20 cellular contexts compared by ENCODE assay signal in genomic region chr20:60297649-60298048, GRCh38.
A peak's percentile ranks its signal among the peaks of the same experiment; 100 is the strongest.
DNase-seq lines count a peak whose midpoint lies in the region; ATAC-seq and TF ChIP-seq lines count a peak whose summit lies in the region.
"Had no signal": no experiment of that assay in that cellular context is flagged by ENCODE, and none has a peak within 500 bp of the region (broad histone marks: within the 10 kb centered on the region; RNA-seq: fewer than 3 reads in every experiment).

No MANE protein-coding gene starts in this region.

- no peak for TF ChIP-seq CTCF in MCF 10A (IDR thresholded peaks at IDR 0.05; ENCODE audit: unreplicated experiment)
- TF ChIP-seq CTCF in VCaP (conservative IDR thresholded peaks at IDR 0.05), result no peak
- no peak for TF ChIP-seq CTCF in neutrophil (IDR thresholded peaks at IDR 0.05)

- no peak overlapping the region for H3K27ac Mint-ChIP-seq in MCF 10A (ENCODE audit: low read depth, unreplicated experiment)
- no peak overlapping the region for H3K27ac Mint-ChIP-seq in CD8-positive, alpha-beta memory T cell
- H3K27ac Mint-ChIP-seq: B cell; GM23338; T-helper 1 cell treated with Interleukin-12 subunit alpha and Interleukin-12 subunit beta and Interleukin-4 antibody, amounts not matched to agents 30 μg/mL and 1 μg/mL, for 36 hours had no signal

- peaks cover 55 to 78% of the 10 kb centered on the region in 2 experiments for H3K4me1 ChIP-seq in neutrophil (ENCODE audit: control insufficient read depth in 1 of 2, insufficient read depth in 1 of 2, low read depth in 1 of 2, low read length in 1 of 2)
- no peaks in the 10 kb centered on the region for H3K4me1 ChIP-seq in CD8-positive, alpha-beta memory T cell (ENCODE audit: insufficient read depth, low read length)
- H3K4me1 ChIP-seq: A549, HAP-1, Peyer's patch had no signal

- peaks cover 8% of the 10 kb centered on the region for H3K9me3 Mint-ChIP-seq in MCF 10A (ENCODE audit: unreplicated experiment)
- H3K9me3 Mint-ChIP-seq in CD8-positive, alpha-beta memory T cell, result no peaks in the 10 kb centered on the region

- POLR2A ChIA-PET in MCF 10A (lab: Yijun Ruan, JAX), result interaction anchor here (1.2 kb wide), 1 partner anchor 284 kb away, joined by 3 read pairs; no protein-coding TSS in a partner anchor
- POLR2A ChIA-PET in CD8-positive, alpha-beta memory T cell (lab: Charles Lee), result no interaction called here

- H3K27me3 Mint-ChIP-seq in MCF 10A (ENCODE audit: insufficient read depth, unreplicated experiment), result no peaks in the 10 kb centered on the region
- no peaks in the 10 kb centered on the region for H3K27me3 Mint-ChIP-seq in CD8-positive, alpha-beta memory T cell
- H3K27me3 Mint-ChIP-seq: B cell had no signal

- DNase-seq in T47D (ENCODE audit: low read depth in 1 of 2, low spot score in 1 of 2) (peak; percentile 23 to 64), MCF 10A (ENCODE audit: unreplicated experiment) (no peak), EL (no peak)
- DNase-seq in CD8-positive, alpha-beta memory T cell, result no peak
- DNase-seq: KG1, NCI-H1694 treated with DMSO at 0.1 percent for 48 hours, NCI-H2107, NCI-H2227 treated with DMSO at 0.1 percent for 48 hours, NCI-H510A, NCI-H774, Peyer's patch had no signal

- CTCF ChIA-PET in MCF 10A (lab: Yijun Ruan, JAX), result interaction anchor here (0.7 to 1.1 kb wide), 2 partner anchors 86 to 1696 kb away, joined by 3 read pairs; no protein-coding TSS in a partner anchor
- CTCF ChIA-PET in CD8-positive, alpha-beta memory T cell (lab: Charles Lee), result no interaction called here

- ATAC-seq in HG03280 (IDR thresholded peaks at IDR 0.05; ENCODE audit: unreplicated experiment), result no peak
- ATAC-seq: A549, GM12878, GM23338 had no signal

- H3K27ac ChIP-seq in VCaP (peak overlapping the region; percentile 93), neutrophil (peak overlapping the region; percentile 80)
- no peak overlapping the region for H3K27ac ChIP-seq in CD8-positive, alpha-beta memory T cell (ENCODE audit: low read depth, low read length)
- H3K27ac ChIP-seq: A549, Peyer's patch had no signal

- intact Hi-C loops in MCF 10A (cut with micrococcal nuclease), result no loop called here

- H3K4me1 Mint-ChIP-seq in MCF 10A (ENCODE audit: insufficient read depth, unreplicated experiment), result peaks cover 8% of the 10 kb centered on the region
- H3K4me1 Mint-ChIP-seq in CD8-positive, alpha-beta memory T cell, result peaks cover 0 to 12% (median 5%) of the 10 kb centered on the region in 3 donors
- H3K4me1 Mint-ChIP-seq: B cell, GM23338 had no signal

- no peak overlapping the region for H3K4me3 ChIP-seq in neutrophil (ENCODE audit: low read depth in 1 of 2, low read length in 1 of 2)
- no peak overlapping the region for H3K4me3 ChIP-seq in CD8-positive, alpha-beta memory T cell (ENCODE audit: low read length)
- H3K4me3 ChIP-seq: A549, GM12878, GM23338, HAP-1, Peyer's patch had no signal

- no peaks in the 10 kb centered on the region for H3K36me3 Mint-ChIP-seq in MCF 10A (ENCODE audit: insufficient read depth, unreplicated experiment)
- no peaks in the 10 kb centered on the region for H3K36me3 Mint-ChIP-seq in CD8-positive, alpha-beta memory T cell

- in situ Hi-C loops in T47D (cut with HindIII; ENCODE audit: low pct_unique_long_range_greater_than_20kb, low sequenced_read_pairs), result no loop called here

- no peaks in the 10 kb centered on the region for H3K36me3 ChIP-seq in neutrophil
- H3K36me3 ChIP-seq in CD8-positive, alpha-beta memory T cell (ENCODE audit: insufficient read depth, low read length), result no peaks in the 10 kb centered on the region
- H3K36me3 ChIP-seq: HAP-1, Peyer's patch had no signal

- H3K9me3 ChIP-seq in neutrophil, result no peaks in the 10 kb centered on the region
- H3K9me3 ChIP-seq in CD8-positive, alpha-beta memory T cell (ENCODE audit: low read length), result no peaks in the 10 kb centered on the region
- H3K9me3 ChIP-seq: A549, HAP-1, Peyer's patch had no signal

- no peaks in the 10 kb centered on the region for H3K27me3 ChIP-seq in neutrophil
- H3K27me3 ChIP-seq in CD8-positive, alpha-beta memory T cell (ENCODE audit: insufficient read depth, low read length, poor library complexity, severe bottlenecking), result no peaks in the 10 kb centered on the region
- H3K27me3 ChIP-seq: Peyer's patch had no signal

- BruUV-seq in MCF 10A (replicated peaks; lab: Mats Ljungman, UMichigan), result no TSS peak

- H3K4me3 Mint-ChIP-seq in MCF 10A (ENCODE audit: unreplicated experiment), result no peak overlapping the region
- H3K4me3 Mint-ChIP-seq in CD8-positive, alpha-beta memory T cell, result no peak overlapping the region
- H3K4me3 Mint-ChIP-seq: B cell; GM23338; T-helper 1 cell treated with Interleukin-12 subunit alpha and Interleukin-12 subunit beta and Interleukin-4 antibody, amounts not matched to agents 30 μg/mL and 1 μg/mL, for 36 hours had no signal

Comparison
In these comparisons a context has a peak if more than half of its experiments do, and no peak if none do; other contexts are left out.
1. DNase-seq: peak in T47D (2 of 2); none in MCF 10A (single experiment), CD8-positive, alpha-beta memory T cell (0 of 5) and EL (single experiment).